Comparison of ENCODE assay signal across 12 cellular contexts in genomic region chr1:217009376-217009775, GRCh38.
"Had no signal": no experiment of that assay in that cellular context is flagged by ENCODE, and none has a peak within 500 bp of the region (broad histone marks: within the 10 kb centered on the region; RNA-seq: fewer than 3 reads in every experiment).

No MANE protein-coding gene starts in this region.

- H3K36me3 ChIP-seq: adrenal gland, pancreas, right atrium auricular region, upper lobe of left lung had no signal

- H3K27ac ChIP-seq: adrenal gland, pancreas, right atrium auricular region, skin epidermis, upper lobe of left lung had no signal

- H3K4me3 ChIP-seq: adrenal gland, pancreas, right atrium auricular region, skin epidermis, upper lobe of left lung had no signal

- DNase-seq: activated CD4-positive, CD25-positive, alpha-beta regulatory T cell; activated naive CD4-positive, alpha-beta T cell treated with anti-CD3 and anti-CD28 coated beads, Interleukin-2, amount 10 ng/mL, durations not matched to agents 7 days and 5 days; adrenal gland; dermis blood vessel endothelial cell; glutamatergic neuron; immature natural killer cell; pancreas; T-helper 2 cell; upper lobe of left lung had no signal

- H3K4me1 ChIP-seq: adrenal gland, pancreas, right atrium auricular region, upper lobe of left lung had no signal

- ATAC-seq: left lobe of liver, pancreas had no signal

- H3K9me3 ChIP-seq: adrenal gland, pancreas, right atrium auricular region, upper lobe of left lung had no signal

- H3K27me3 ChIP-seq: adrenal gland, pancreas, right atrium auricular region, upper lobe of left lung had no signal
